11 cellular contexts compared by ENCODE assay signal in the genomic region with DNA sequence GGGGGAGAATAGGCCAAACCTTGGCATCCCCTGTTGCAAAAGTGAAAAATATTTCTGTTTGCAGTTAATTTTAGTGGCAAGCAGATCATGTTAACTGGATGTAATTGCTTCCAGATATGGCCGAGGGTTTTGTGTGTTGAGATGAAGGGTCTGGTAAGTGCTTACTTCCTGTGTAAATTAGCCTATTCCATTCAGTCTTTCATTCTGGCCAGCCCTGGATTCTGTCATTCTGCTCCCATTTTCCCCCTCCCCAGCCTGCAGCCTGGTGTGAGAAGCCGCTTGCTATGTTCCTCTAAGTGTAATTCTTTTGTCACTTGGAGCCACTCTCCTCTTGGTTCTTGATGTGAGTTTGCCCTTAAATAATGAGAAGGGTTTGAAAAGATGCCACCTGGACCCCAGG. TPM values are rescaled to one million over a fixed set of nuclear protein-coding genes. Genes with fewer than 3 reads are reported as not detected.
DNase-seq lines count a peak whose midpoint lies in the region; ATAC-seq and TF ChIP-seq lines count a peak whose summit lies in the region.
"Had no signal": no experiment of that assay in that cellular context is flagged by ENCODE, and none has a peak within 500 bp of the region (broad histone marks: within the 10 kb centered on the region; RNA-seq: fewer than 3 reads in every experiment).

No MANE protein-coding gene starts in this region.

- H3K4me3 Mint-ChIP-seq in CD4-positive, alpha-beta T cell: peak overlapping the region; percentile 26
- H3K4me3 Mint-ChIP-seq in IgD-negative memory B cell: peak overlapping the region in 2 of 4 donors; percentile 76 to 81
- H3K4me3 Mint-ChIP-seq: mesothelial cell of epicardium had no signal

- H4K20me1 ChIP-seq in PC-9 (ENCODE audit: insufficient read depth): no peaks in the 10 kb centered on the region

- H3K27me3 ChIP-seq in CD4-positive, alpha-beta T cell (ENCODE audit: control insufficient read depth, insufficient read depth, low read length): no peaks in the 10 kb centered on the region
- H3K27me3 ChIP-seq in muscle layer of duodenum (ENCODE audit: low read depth, low read length) (no peaks in the 10 kb centered on the region), PC-9 (ENCODE audit: insufficient read depth, low read depth) (peaks cover 92% of the 10 kb centered on the region)

- no peak overlapping the region for H3K4me3 ChIP-seq in muscle layer of duodenum (ENCODE audit: low read depth in 1 of 2, low read length in 2 of 2)
- no peak overlapping the region for H3K4me3 ChIP-seq in PC-9

- H3K27me3 Mint-ChIP-seq in CD4-positive, alpha-beta T cell: peaks cover 5% of the 10 kb centered on the region
- H3K27me3 Mint-ChIP-seq in IgD-negative memory B cell: peaks cover 53% of the 10 kb centered on the region

- CTCF ChIA-PET in CD4-positive, alpha-beta T cell (lab: Charles Lee): no interaction called here
- CTCF ChIA-PET in GM10248 (lab: Yijun Ruan, JAX) (no interaction called here), PC-9 (lab: Charles Lee) (no interaction called here)

- POLR2A ChIA-PET in CD4-positive, alpha-beta T cell (lab: Charles Lee): no interaction called here
- POLR2A ChIA-PET in GM10248 (lab: Yijun Ruan, JAX) (no interaction called here), PC-9 (lab: Charles Lee; ENCODE audit: unreplicated experiment) (no interaction called here)

- H3K27ac ChIP-seq in CD4-positive, alpha-beta T cell (ENCODE audit: low read depth, low read length): peak overlapping the region; percentile 6
- peak overlapping the region; percentile 26 for H3K27ac ChIP-seq in muscle layer of duodenum (ENCODE audit: low read length)
- H3K27ac ChIP-seq in PC-9: no peak overlapping the region

- H3F3A ChIP-seq in PC-9 (ENCODE audit: insufficient read depth, low read depth): no peaks in the 10 kb centered on the region

- H3K36me3 ChIP-seq in muscle layer of duodenum (ENCODE audit: control insufficient read depth in 1 of 2, insufficient read depth in 2 of 2, low read length in 2 of 2): peaks cover 3 to 12% of the 10 kb centered on the region in 2 donors
- no peaks in the 10 kb centered on the region for H3K36me3 ChIP-seq in PC-9 (ENCODE audit: low read depth)

- no peak for TF ChIP-seq CTCF in CD4-positive, alpha-beta T cell (IDR thresholded peaks at IDR 0.05)
- TF ChIP-seq CTCF in GM10248 (IDR thresholded peaks at IDR 0.05; ENCODE audit: control extremely low read depth, extremely low read depth, low read depth, missing control alignments) (no peak), PC-9 (conservative IDR thresholded peaks at IDR 0.05) (no peak)

- no peaks in the 10 kb centered on the region for H3K9me3 Mint-ChIP-seq in CD4-positive, alpha-beta T cell
- peaks cover 0 to 2% (median 0%) of the 10 kb centered on the region in 3 donors for H3K9me3 Mint-ChIP-seq in IgD-negative memory B cell
- H3K9me3 Mint-ChIP-seq: mesothelial cell of epicardium had no signal

- BruUV-seq in PC-9 (replicated peaks; lab: Mats Ljungman, UMichigan): no TSS peak

- H3K9me2 ChIP-seq in PC-9 (ENCODE audit: insufficient read depth): no peaks in the 10 kb centered on the region

- DNase-seq in CD4-positive, alpha-beta T cell: no peak
- DNase-seq in SHP77 treated with DMSO at 0.1 percent for 48 hours (lab: John Stamatoyannopoulos, UW) (peak; percentile 57), GM10248 (ENCODE audit: extremely low spot score) (no peak), PC-9 (no peak), cerebellar cortex (ENCODE audit: low spot score) (no peak)
- DNase-seq: EL, NCI-H187 had no signal

- ATAC-seq in CD4-positive, alpha-beta T cell (ENCODE audit: poor library complexity): no peak
- ATAC-seq in HG02870 (IDR thresholded peaks at IDR 0.05; ENCODE audit: unreplicated experiment): no peak

- no peaks in the 10 kb centered on the region for H3K36me3 Mint-ChIP-seq in CD4-positive, alpha-beta T cell (ENCODE audit: low read depth)
- peaks cover 2% of the 10 kb centered on the region for H3K36me3 Mint-ChIP-seq in IgD-negative memory B cell
- H3K36me3 Mint-ChIP-seq: mesothelial cell of epicardium had no signal

- no peaks in the 10 kb centered on the region for H3K9me3 ChIP-seq in CD4-positive, alpha-beta T cell (ENCODE audit: control insufficient read depth, low read length)
- no peaks in the 10 kb centered on the region for H3K9me3 ChIP-seq in muscle layer of duodenum (ENCODE audit: control insufficient read depth in 1 of 2, low read length in 2 of 2)
- H3K9me3 ChIP-seq in PC-9 (ENCODE audit: insufficient read depth, low read depth): no peaks in the 10 kb centered on the region

- peak overlapping the region; percentile 82 for H3K27ac Mint-ChIP-seq in CD4-positive, alpha-beta T cell
- peak overlapping the region in 2 of 3 donors; percentile 42 to 88 for H3K27ac Mint-ChIP-seq in IgD-negative memory B cell
- H3K27ac Mint-ChIP-seq: mesothelial cell of epicardium had no signal

- H3K4me2 ChIP-seq in PC-9: no peak overlapping the region

- H3K4me1 Mint-ChIP-seq in CD4-positive, alpha-beta T cell (ENCODE audit: low read depth): peaks cover 68% of the 10 kb centered on the region
- peaks cover 14 to 35% (median 31%) of the 10 kb centered on the region in 3 donors for H3K4me1 Mint-ChIP-seq in IgD-negative memory B cell

- H2AFZ ChIP-seq in PC-9: no peak overlapping the region

- intact Hi-C loops in CD4-positive, alpha-beta T cell (cut with DNase I, micrococcal nuclease): no loop called here
- intact Hi-C loops in PC-9 (cut with micrococcal nuclease; ENCODE audit: unreplicated experiment): no loop called here

- H3K4me1 ChIP-seq in muscle layer of duodenum (ENCODE audit: control insufficient read depth in 1 of 2, insufficient read depth in 2 of 2, low read length in 2 of 2) (peaks cover 22 to 99% of the 10 kb centered on the region in 2 donors), PC-9 (replicated peaks; ENCODE audit: insufficient read depth) (no peaks in the 10 kb centered on the region)

- no peaks in the 10 kb centered on the region for H3K79me2 ChIP-seq in PC-9 (ENCODE audit: low read depth)

RNA-seq across cellular contexts. Expression of a gene that starts 17.5 kb away (rescaled TPM):
- 10 to 100 TPM; 19.1 to 20.6 TPM for total RNA-seq in CD4-positive, alpha-beta T cell
- polyA plus RNA-seq in IgD-negative memory B cell: 9.7 TPM
- 0.25 and 0.44 TPM in 2 replicates for total RNA-seq in PC-9 (2021)
- total RNA-seq: mesothelial cell of epicardium had no signal

Comparison
In these comparisons a context has a peak if more than half of its experiments do, and no peak if none do; other contexts are left out.
1. RNA of a gene that starts 17.5 kb away (total RNA-seq): 19.1 to 20.6 TPM in CD4-positive, alpha-beta T cell; 0.25 to 0.44 TPM in PC-9; every median in the first group is over 10 times any median in the second.